In genomic region chr7:7220821-7221220, GRCh38 we compare ENCODE assay signal across 1 cellular context.
TF ChIP-seq lines count a peak whose summit lies in the region.

No MANE protein-coding gene starts in this region.

TF ChIP-seq in A549, 52 proteins besides CTCF, POLR2A, EP300 and RAD21 (continued from another document):
- TF ChIP-seq ZFP36 (IDR thresholded peaks at IDR 0.05; ENCODE audit: borderline replicate concordance, partially characterized antibody) (no peak), SMC3 (IDR thresholded peaks at IDR 0.05) (no peak), ZSCAN20 (CRISPR knock-in tag; IDR thresholded peaks at IDR 0.05) (no peak), ZC3H11A (IDR thresholded peaks at IDR 0.05) (no peak)
